In genomic region chr14:23071975-23072539, GRCh38 we compare ENCODE assay signal across 7 cellular contexts. TPM values are rescaled to one million over a fixed set of nuclear protein-coding genes. Genes with fewer than 3 reads are reported as not detected.
DNase-seq lines count a peak whose midpoint lies in the region; ATAC-seq, FAIRE-seq and TF ChIP-seq lines count a peak whose summit lies in the region.
"Had no signal": no experiment of that assay in that cellular context is flagged by ENCODE, and none has a peak within 500 bp of the region (broad histone marks: within the 10 kb centered on the region; RNA-seq: fewer than 3 reads in every experiment).

No MANE protein-coding gene starts in this region.

- FAIRE-seq in D721Med (lab: Jason Lieb, UNC): no peak
- FAIRE-seq: islet of Langerhans had no signal

- DNase-seq in CD8-positive, alpha-beta T cell: no peak
- no peak for DNase-seq in mesenchymal stem cell
- DNase-seq in D721Med (ENCODE audit: insufficient read length, low spot score): no peak
- DNase-seq in GM20000 (ENCODE audit: low spot score): no peak

- TF ChIP-seq CTCF in CD8-positive, alpha-beta T cell (IDR thresholded peaks at IDR 0.05): no peak
- no peak for TF ChIP-seq CTCF in D721Med (IDR thresholded peaks at IDR 0.05; ENCODE audit: insufficient read depth, missing control alignments)
- no peak for TF ChIP-seq CTCF in GM20000 (IDR thresholded peaks at IDR 0.05; ENCODE audit: extremely low read depth, missing control alignments)

- H2AK5ac ChIP-seq in mesenchymal stem cell (ENCODE audit: low read length, severe bottlenecking): peak overlapping the region; percentile 79

- no peak overlapping the region for H2AFZ ChIP-seq in mesenchymal stem cell (ENCODE audit: low read depth, low read length)

- H4K8ac ChIP-seq in mesenchymal stem cell (ENCODE audit: low read length): no peak overlapping the region

- H3K14ac ChIP-seq in mesenchymal stem cell (ENCODE audit: low read length in 2 of 2): no peak overlapping the region

- H3K4me3 Mint-ChIP-seq in CD8-positive, alpha-beta T cell: peak overlapping the region; percentile 94
- peak overlapping the region; percentile 92 for H3K4me3 Mint-ChIP-seq in activated T-helper 17 cell treated with anti-CD3 and anti-CD28 coated beads, Interleukin-2, amount 50 U/mL, for 72 hours

- peak overlapping the region; percentile 94 for H3K27ac Mint-ChIP-seq in CD8-positive, alpha-beta T cell
- H3K27ac Mint-ChIP-seq in activated T-helper 17 cell treated with anti-CD3 and anti-CD28 coated beads, Interleukin-2, amount 50 U/mL, for 72 hours: peak overlapping the region; percentile 97

- peaks cover 76% of the 10 kb centered on the region for H3K36me3 Mint-ChIP-seq in CD8-positive, alpha-beta T cell
- peaks cover 100% of the 10 kb centered on the region for H3K36me3 Mint-ChIP-seq in activated T-helper 17 cell treated with anti-CD3 and anti-CD28 coated beads, Interleukin-2, amount 50 U/mL, for 72 hours (ENCODE audit: low read depth)

- H3K9me3 Mint-ChIP-seq in CD8-positive, alpha-beta T cell: no peaks in the 10 kb centered on the region
- no peaks in the 10 kb centered on the region for H3K9me3 Mint-ChIP-seq in activated T-helper 17 cell treated with anti-CD3 and anti-CD28 coated beads, Interleukin-2, amount 50 U/mL, for 72 hours

- H3K18ac ChIP-seq in mesenchymal stem cell (ENCODE audit: low read depth in 1 of 2, low read length in 2 of 2): peak overlapping the region in 1 of 2 experiments; percentile 96

- H3K27me3 Mint-ChIP-seq in CD8-positive, alpha-beta T cell (ENCODE audit: low read depth): no peaks in the 10 kb centered on the region
- H3K27me3 Mint-ChIP-seq in activated T-helper 17 cell treated with anti-CD3 and anti-CD28 coated beads, Interleukin-2, amount 50 U/mL, for 72 hours: no peaks in the 10 kb centered on the region

- no peak overlapping the region for H4K91ac ChIP-seq in mesenchymal stem cell (ENCODE audit: low read length)

- intact Hi-C loops in CD8-positive, alpha-beta T cell (cut with DNase I, micrococcal nuclease): loop anchor here (1.0 to 10.0 kb wide), 4 partner anchors 22 to 483 kb away; partner anchors contain the start of genes ACIN1 (in 1 of the 2), C14orf119 (in 1 of the 2), PPP1R3E (in 1 of the 2) and THTPA (in 1 of the 2)

- CTCF ChIA-PET in CD8-positive, alpha-beta T cell (lab: Charles Lee): interaction anchor here (0.6 to 5.2 kb wide), 14 partner anchors 10 to 115 kb away, joined by 3 to 24 read pairs (median 7); partner anchors contain the start of genes ACIN1, C14orf119 and CDH24

- H3K23ac ChIP-seq in mesenchymal stem cell (ENCODE audit: low read length in 2 of 2): no peak overlapping the region

- 75% methylated on average over 3 of the region's 5 CpGs for WGBS in mesenchymal stem cell

- H3K27ac ChIP-seq in CD8-positive, alpha-beta T cell (ENCODE audit: low read depth, low read length): no peak overlapping the region
- H3K27ac ChIP-seq in mesenchymal stem cell (ENCODE audit: low read length, poor library complexity, severe bottlenecking): peak overlapping the region; percentile 63

- peaks cover 60% of the 10 kb centered on the region for H3K36me3 ChIP-seq in CD8-positive, alpha-beta T cell (ENCODE audit: insufficient read depth, low read length)
- H3K36me3 ChIP-seq in mesenchymal stem cell (ENCODE audit: control insufficient read depth in 1 of 2, insufficient read depth in 2 of 2, low read depth in 1 of 2, low read length in 2 of 2): peaks cover 35 to 79% of the 10 kb centered on the region in 2 experiments

- no peak overlapping the region for H3K4me2 ChIP-seq in mesenchymal stem cell (ENCODE audit: low read length, poor library complexity, severe bottlenecking)

- POLR2A ChIA-PET in CD8-positive, alpha-beta T cell (lab: Charles Lee): interaction anchor here (0.8 to 2.5 kb wide), 4 partner anchors 8 to 230 kb away, joined by 3 to 16 read pairs (median 3); partner anchors contain the start of genes ACIN1, C14orf119 and PPP1R3E

- H2BK120ac ChIP-seq in mesenchymal stem cell (ENCODE audit: low read depth, low read length): no peak overlapping the region

- no peaks in the 10 kb centered on the region for H3K9me3 ChIP-seq in CD8-positive, alpha-beta T cell (ENCODE audit: low read length)
- H3K9me3 ChIP-seq in mesenchymal stem cell (ENCODE audit: control insufficient read depth, low read length): no peaks in the 10 kb centered on the region

- peak overlapping the region in 1 of 2 experiments; percentile 70 for H2BK12ac ChIP-seq in mesenchymal stem cell (ENCODE audit: low read length in 2 of 2)

- no peak for ATAC-seq in CD8-positive, alpha-beta T cell
- ATAC-seq in activated T-helper 17 cell treated with anti-CD3 and anti-CD28 coated beads, Interleukin-2, amount 50 U/mL, for 72 hours (replicated peaks): no peak
- no peak for ATAC-seq in HG03175 (IDR thresholded peaks at IDR 0.05; ENCODE audit: unreplicated experiment)

- peak overlapping the region; percentile 8 for H2BK15ac ChIP-seq in mesenchymal stem cell (ENCODE audit: low read depth, poor library complexity, severe bottlenecking)

- no peaks in the 10 kb centered on the region for H3K27me3 ChIP-seq in CD8-positive, alpha-beta T cell (ENCODE audit: insufficient read depth, low read length)
- no peaks in the 10 kb centered on the region for H3K27me3 ChIP-seq in mesenchymal stem cell (ENCODE audit: control insufficient read depth in 1 of 2, insufficient read depth in 1 of 2, low read length in 2 of 2)

- no peak overlapping the region for H2BK5ac ChIP-seq in mesenchymal stem cell (ENCODE audit: low read depth, low read length, poor library complexity, severe bottlenecking)

- peaks cover 12% of the 10 kb centered on the region for H3K79me1 ChIP-seq in mesenchymal stem cell (replicated peaks; ENCODE audit: low read length, poor library complexity, severe bottlenecking)

- H3K9ac ChIP-seq in mesenchymal stem cell (ENCODE audit: low read length): peak overlapping the region; percentile 99

- peaks cover 43% of the 10 kb centered on the region for H3K4me1 Mint-ChIP-seq in CD8-positive, alpha-beta T cell (ENCODE audit: low read depth)
- H3K4me1 Mint-ChIP-seq in activated T-helper 17 cell treated with anti-CD3 and anti-CD28 coated beads, Interleukin-2, amount 50 U/mL, for 72 hours: peaks cover 27% of the 10 kb centered on the region

- H3K4me1 ChIP-seq in CD8-positive, alpha-beta T cell (ENCODE audit: insufficient read depth, low read length): peaks cover 28% of the 10 kb centered on the region
- peaks cover 22% of the 10 kb centered on the region for H3K4me1 ChIP-seq in mesenchymal stem cell (ENCODE audit: control insufficient read depth, insufficient read depth, low read depth, low read length)

- no peak overlapping the region for H3K4me3 ChIP-seq in CD8-positive, alpha-beta T cell (ENCODE audit: low read depth, low read length)
- H3K4me3 ChIP-seq in mesenchymal stem cell (ENCODE audit: insufficient read depth in 1 of 2, low read depth in 1 of 2, low read length in 2 of 2): peak overlapping the region in 1 of 2 experiments; percentile 97

- H3K4ac ChIP-seq in mesenchymal stem cell (ENCODE audit: low read depth in 1 of 2, low read length in 2 of 2): peak overlapping the region in 1 of 2 experiments; percentile 54

RNA-seq across cellular contexts. Expression of gene CDH24, which starts 14.7 kb away (rescaled TPM):
- 1 to 10 TPM; 1.5 to 2.1 TPM for total RNA-seq in CD8-positive, alpha-beta T cell
- total RNA-seq in activated T-helper 17 cell treated with anti-CD3 and anti-CD28 coated beads, Interleukin-2, amount 50 U/mL, for 72 hours: under 1 TPM; 0.48 TPM
- 5.8 TPM for polyA plus RNA-seq in mesenchymal stem cell (2013, experiment 1 of 2)
- 5.0 TPM for polyA plus RNA-seq in mesenchymal stem cell (2013, experiment 2 of 2)

RNA-seq across cellular contexts. Expression of gene ACIN1, which starts 22.9 kb away (rescaled TPM):
- total RNA-seq in CD8-positive, alpha-beta T cell: 100 to 1,000 TPM; 303 to 313 TPM
- 100 to 1,000 TPM; 187 to 214 TPM for total RNA-seq in activated T-helper 17 cell treated with anti-CD3 and anti-CD28 coated beads, Interleukin-2, amount 50 U/mL, for 72 hours
- 96.0 TPM for polyA plus RNA-seq in mesenchymal stem cell (2013, experiment 1 of 2)
- 87.5 TPM for polyA plus RNA-seq in mesenchymal stem cell (2013, experiment 2 of 2)

RNA-seq across cellular contexts. Expression of gene C14orf119, which starts 23.2 kb away (rescaled TPM):
- 1 to 10 TPM; 3.5 to 3.8 TPM for total RNA-seq in CD8-positive, alpha-beta T cell
- total RNA-seq in activated T-helper 17 cell treated with anti-CD3 and anti-CD28 coated beads, Interleukin-2, amount 50 U/mL, for 72 hours: 10 to 100 TPM; 40.3 to 53.4 TPM
- polyA plus RNA-seq in mesenchymal stem cell (2013, experiment 1 of 2): 50.4 TPM
- polyA plus RNA-seq in mesenchymal stem cell (2013, experiment 2 of 2): 51.9 TPM

RNA-seq across cellular contexts. Expression of gene PSMB11, which starts 30.0 kb away (rescaled TPM):
- total RNA-seq in CD8-positive, alpha-beta T cell: not detected
- not detected for total RNA-seq in activated T-helper 17 cell treated with anti-CD3 and anti-CD28 coated beads, Interleukin-2, amount 50 U/mL, for 72 hours
- not detected for polyA plus RNA-seq in mesenchymal stem cell (2013, experiment 1 of 2)
- not detected for polyA plus RNA-seq in mesenchymal stem cell (2013, experiment 2 of 2)

RNA-seq across cellular contexts. Expression of gene CIROP, which starts 32.7 kb away (rescaled TPM):
- not detected for total RNA-seq in CD8-positive, alpha-beta T cell
- not detected for total RNA-seq in activated T-helper 17 cell treated with anti-CD3 and anti-CD28 coated beads, Interleukin-2, amount 50 U/mL, for 72 hours
- not detected for polyA plus RNA-seq in mesenchymal stem cell (2013, experiment 1 of 2)
- not detected for polyA plus RNA-seq in mesenchymal stem cell (2013, experiment 2 of 2)

Comparison
In these comparisons a context has a peak if more than half of its experiments do, and no peak if none do; other contexts are left out.
1. RNA of gene C14orf119, which starts 23.2 kb away (total RNA-seq): 40.3 to 53.4 TPM in activated T-helper 17 cell treated with anti-CD3 and anti-CD28 coated beads, Interleukin-2, amount 50 U/mL, for 72 hours; 3.5 to 3.8 TPM in CD8-positive, alpha-beta T cell; every median in the first group is over 4 times any median in the second.